In genomic region chr10:59176241-59177030, GRCh38 we compare ENCODE assay signal across 8 cellular contexts. TPM values are rescaled to one million over a fixed set of nuclear protein-coding genes. Genes with fewer than 3 reads are reported as not detected.
DNase-seq lines count a peak whose midpoint lies in the region; ATAC-seq and TF ChIP-seq lines count a peak whose summit lies in the region.

TSS of gene PHYHIPL (plus strand) at chr10:59176643. CDS start at chr10:59176854, 211 bp downstream.

- H3K36me3 Mint-ChIP-seq in Calu3 (ENCODE audit: insufficient read depth, unreplicated experiment) (no peaks in the 10 kb centered on the region), chondrocyte (ENCODE audit: low read depth) (no peaks in the 10 kb centered on the region)

- H3K27ac ChIP-seq in lung (ENCODE audit: low read depth in 1 of 2, low read length in 1 of 2) (no peak within 1 kb of the TSS), upper lobe of right lung (no peak within 1 kb of the TSS)

- peaks cover 8% of the 10 kb centered on the region for H3K27me3 ChIP-seq in lung (ENCODE audit: control insufficient read depth, insufficient read depth)
- H3K27me3 ChIP-seq in upper lobe of right lung, result peaks cover 39% of the 10 kb centered on the region

- no peak for TF ChIP-seq CTCF in Calu3 (IDR thresholded peaks at IDR 0.05; ENCODE audit: unreplicated experiment)
- TF ChIP-seq CTCF in chondrocyte (IDR thresholded peaks at IDR 0.05), result no peak
- no peak for TF ChIP-seq CTCF in lung (IDR thresholded peaks at IDR 0.05; ENCODE audit: control extremely low read depth, extremely low read depth)
- TF ChIP-seq CTCF in upper lobe of right lung (IDR thresholded peaks at IDR 0.05), result no peak

- H3K4me3 Mint-ChIP-seq in Calu3 (ENCODE audit: low read depth, unreplicated experiment) (peak within 1 kb of the TSS; percentile 61), chondrocyte (ENCODE audit: unreplicated experiment) (peak within 1 kb of the TSS; percentile 76)

- ATAC-seq in lung (ENCODE audit: insufficient read depth, low FRiP score) (peak; percentile 22), upper lobe of right lung (peak; percentile 52), HG02885 (IDR thresholded peaks at IDR 0.05; ENCODE audit: poor library complexity, unreplicated experiment) (no peak), HG03469 (IDR thresholded peaks at IDR 0.05; ENCODE audit: unreplicated experiment) (no peak)

- H3K4me1 ChIP-seq in lung (ENCODE audit: control insufficient read depth in 2 of 2, insufficient read depth in 2 of 2, low read length in 2 of 2), result peaks cover 0 to 13% of the 10 kb centered on the region in 2 donors
- peaks cover 3% of the 10 kb centered on the region for H3K4me1 ChIP-seq in upper lobe of right lung

- peaks cover 18% of the 10 kb centered on the region for H3K4me1 Mint-ChIP-seq in Calu3 (ENCODE audit: low read depth, unreplicated experiment)
- peaks cover 12% of the 10 kb centered on the region for H3K4me1 Mint-ChIP-seq in chondrocyte (ENCODE audit: low read depth)

- H3K27me3 Mint-ChIP-seq in Calu3 (ENCODE audit: unreplicated experiment) (peaks cover 70% of the 10 kb centered on the region), chondrocyte (ENCODE audit: low read depth) (peaks cover 28% of the 10 kb centered on the region)

- intact Hi-C loops in Calu3 (cut with micrococcal nuclease; ENCODE audit: unreplicated experiment), result loop anchor here (10.0 kb wide), 1 partner anchor 662 kb away; the partner anchor contains the start of gene BICC1
- intact Hi-C loops in upper lobe of right lung (cut with DNase I), result no loop called here

- H3K9me3 ChIP-seq in lung (ENCODE audit: control insufficient read depth in 2 of 2, insufficient read depth in 1 of 2, low read length in 1 of 2) (peaks cover 0 to 3% of the 10 kb centered on the region in 2 donors), upper lobe of right lung (no peaks in the 10 kb centered on the region)

- CTCF ChIA-PET in Calu3 (lab: Charles Lee), result no interaction called here

- no peak within 1 kb of the TSS for H3K4me3 ChIP-seq in lung
- peak within 1 kb of the TSS; percentile 25 for H3K4me3 ChIP-seq in upper lobe of right lung

- WGBS in lung, 2 donors, result 2 to 3% methylated on average over 45 to 89 of the region's 90 CpGs

- peak within 1 kb of the TSS; percentile 15 for H3K27ac Mint-ChIP-seq in Calu3 (ENCODE audit: unreplicated experiment)
- peak within 1 kb of the TSS; percentile 37 for H3K27ac Mint-ChIP-seq in chondrocyte (ENCODE audit: unreplicated experiment)

- DNase-seq in Calu3 (peak; percentile 20), NCI-H1436 treated with DMSO at 0.1 percent for 48 hours (lab: John Stamatoyannopoulos, UW) (peak; percentile 24), chondrocyte (ENCODE audit: low spot score) (peak; percentile 63), lung (ENCODE audit: low spot score) (no peak), upper lobe of right lung (peak; percentile 40)
- DNase-seq in stimulated activated CD4-positive, alpha-beta T cell treated with anti-CD3 and anti-CD28 coated beads, Interleukin-4, amount 100 ng/mL, for 24 hours, result no peak

- BruUV-seq in Calu3 (replicated peaks; lab: Mats Ljungman, UMichigan), result no TSS peak

- no peaks in the 10 kb centered on the region for H3K36me3 ChIP-seq in lung (ENCODE audit: control insufficient read depth in 2 of 2, insufficient read depth in 2 of 2, low read length in 2 of 2)
- H3K36me3 ChIP-seq in upper lobe of right lung, result no peaks in the 10 kb centered on the region

- H3K9me3 Mint-ChIP-seq in Calu3 (ENCODE audit: low read depth, unreplicated experiment) (no peaks in the 10 kb centered on the region), chondrocyte (ENCODE audit: low read depth) (no peaks in the 10 kb centered on the region)

RNA-seq across cellular contexts. Expression of gene PHYHIPL, which starts in this region (rescaled TPM):
- total RNA-seq in Calu3 (2022), result not detected in 2 replicates
- 0.15 to 0.70 TPM (median 0.20 TPM) in 3 replicates for total RNA-seq in chondrocyte
- total RNA-seq in lung, result under 1 TPM; 0.11 to 0.25 TPM
- polyA plus RNA-seq in lung, result under 1 TPM; 0.02 to 0.04 TPM
- total RNA-seq in upper lobe of right lung, result not detected

Comparison
In these comparisons a context has a peak if more than half of its experiments do, and no peak if none do; other contexts are left out.
1. Peak in DNase-seq in Calu3; RNA of the gene not detected or under 1 TPM.
2. Peak in DNase-seq in chondrocyte; RNA of the gene not detected or under 1 TPM.
3. Peak in ATAC-seq in lung; RNA of the gene not detected or under 1 TPM.
4. Peak in DNase-seq, ATAC-seq and H3K4me3 ChIP-seq in upper lobe of right lung; RNA of the gene not detected or under 1 TPM.